In the genomic region with DNA sequence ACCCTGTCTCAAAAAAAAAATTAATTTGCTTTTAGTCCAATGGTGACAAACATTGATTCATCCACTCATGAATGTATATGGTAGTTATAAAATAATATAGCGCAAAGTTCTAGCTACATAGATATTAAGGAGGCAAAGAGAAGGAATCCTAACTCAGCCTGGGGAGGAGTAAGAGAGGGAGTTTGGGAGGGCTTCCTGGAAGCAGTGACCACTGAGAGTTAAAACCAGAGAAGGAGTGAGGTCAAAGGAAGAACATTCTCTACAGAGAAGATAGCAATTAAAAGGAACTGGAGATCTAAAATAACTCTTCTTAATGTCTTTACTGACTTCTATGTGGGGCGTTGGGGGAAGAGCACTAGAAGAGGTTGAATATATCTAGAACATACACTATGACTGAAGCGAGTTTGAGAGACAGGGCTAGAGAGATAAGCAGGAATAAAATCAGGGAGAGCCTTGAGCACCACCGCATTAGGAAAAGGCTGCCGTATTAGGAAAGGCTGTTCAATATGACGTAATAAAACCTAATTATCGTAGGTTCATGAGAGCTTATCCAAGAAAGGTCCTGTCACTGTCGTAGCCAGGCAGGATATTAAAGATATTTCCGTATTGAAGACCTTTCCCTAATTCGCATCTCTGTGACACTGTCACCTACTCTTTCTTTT, we compare ENCODE assay signal across 28 cellular contexts.
A peak's percentile ranks its signal among the peaks of the same experiment; 100 is the strongest.
DNase-seq lines count a peak whose midpoint lies in the region; ATAC-seq, FAIRE-seq and TF ChIP-seq lines count a peak whose summit lies in the region.
"Had no signal": no experiment of that assay in that cellular context is flagged by ENCODE, and none has a peak within 500 bp of the region (broad histone marks: within the 10 kb centered on the region; RNA-seq: fewer than 3 reads in every experiment).

No MANE protein-coding gene starts in this region.

- H3K27me3 ChIP-seq in K562 (ENCODE audit: control insufficient read depth in 2 of 2, insufficient read depth in 2 of 2, low read length in 2 of 2), result no peaks in the 10 kb centered on the region
- H3K27me3 ChIP-seq in trophoblast cell (ENCODE audit: insufficient read depth, low read length), result no peaks in the 10 kb centered on the region
- H3K27me3 ChIP-seq: Peyer's patch had no signal

- H3K23ac ChIP-seq in trophoblast cell (ENCODE audit: low read length), result no peak overlapping the region

- H3K4me1 ChIP-seq in K562 (replicated peaks in 1 of 2; ENCODE audit: control insufficient read depth in 2 of 2, insufficient read depth in 2 of 2, low read length in 2 of 2) (peaks cover 8 to 18% of the 10 kb centered on the region in 2 experiments; a peak in 3 of 5 replicates), trophoblast cell (ENCODE audit: control insufficient read depth in 1 of 2, insufficient read depth in 2 of 2, low read length in 2 of 2) (peaks cover 0 to 5% of the 10 kb centered on the region in 2 experiments)

- no peak overlapping the region for H4K91ac ChIP-seq in trophoblast cell (ENCODE audit: low read depth, low read length)

- no peak overlapping the region for H3K18ac ChIP-seq in trophoblast cell (ENCODE audit: low read length)

- CTCF ChIA-PET in K562 (lab: Yijun Ruan, JAX; ENCODE audit: low intra/inter-chr PET ratio), result no interaction called here

- H3K4me2 ChIP-seq in K562 (ENCODE audit: insufficient read depth, low read length) (peak overlapping the region; percentile 57), trophoblast cell (ENCODE audit: low read length) (no peak overlapping the region)

- no peaks in the 10 kb centered on the region for H3K36me3 Mint-ChIP-seq in nephron progenitor cell (ENCODE audit: low read depth)
- H3K36me3 Mint-ChIP-seq: brain; CD4-positive, alpha-beta memory T cell; naive thymus-derived CD4-positive, alpha-beta T cell had no signal

- intact Hi-C loops in Right ventricle myocardium superior (cut with DNase I) (no loop called here), cardiac septum (cut with DNase I) (loop anchor here (5.0 to 10.0 kb wide), 2 partner anchors 80 to 178 kb away; partner anchors contain the start of gene CNKSR3), K562 (cut with micrococcal nuclease) (loop anchor here (5.0 kb wide), 1 partner anchor 80 kb away; the partner anchor contains the start of gene CNKSR3)

- H3K9me1 ChIP-seq in K562 (ENCODE audit: control insufficient read depth, insufficient read depth, low read length), result no peaks in the 10 kb centered on the region

- no peak overlapping the region for H3K4ac ChIP-seq in trophoblast cell (ENCODE audit: low read depth, low read length)

- peak overlapping the region; percentile 93 for H2AFZ ChIP-seq in K562 (ENCODE audit: low read depth, low read length)
- no peak overlapping the region for H2AFZ ChIP-seq in trophoblast cell (ENCODE audit: insufficient read depth, low read length, poor library complexity)

- H3K9ac ChIP-seq in K562 (ENCODE audit: insufficient read depth in 1 of 2, low read depth in 2 of 2, low read length in 2 of 2), result peak overlapping the region in 1 of 2 experiments; percentile 16; a peak in 2 of 4 replicates
- no peak overlapping the region for H3K9ac ChIP-seq in trophoblast cell (ENCODE audit: low read length)

- H2AK5ac ChIP-seq in trophoblast cell (ENCODE audit: low read length), result no peak overlapping the region

- no peaks in the 10 kb centered on the region for H3K79me1 ChIP-seq in trophoblast cell (ENCODE audit: low read length)

- no peaks in the 10 kb centered on the region for H3K9me3 ChIP-seq in K562 (replicated peaks; ENCODE audit: control insufficient read depth, insufficient read depth, low read depth, low read length)
- no peaks in the 10 kb centered on the region for H3K9me3 ChIP-seq in trophoblast cell (ENCODE audit: insufficient read depth, low read depth, low read length)
- H3K9me3 ChIP-seq: Peyer's patch had no signal

- no peak for TF ChIP-seq RAD21 in K562 (CRISPR knock-in tag; conservative IDR thresholded peaks at IDR 0.05 in 1 of 2, IDR thresholded peaks at IDR 0.05 in 1 of 2)

- no peak overlapping the region for H2BK5ac ChIP-seq in trophoblast cell (ENCODE audit: low read depth, low read length, poor library complexity)

- in situ Hi-C loops in K562 (cut with MboI), result no loop called here

- H2BK120ac ChIP-seq in trophoblast cell (ENCODE audit: insufficient read depth, low read length, poor library complexity), result no peak overlapping the region

- TF ChIP-seq POLR2A in K562 (conservative IDR thresholded peaks at IDR 0.05), result no peak

- no peaks in the 10 kb centered on the region for H3K9me3 Mint-ChIP-seq in nephron progenitor cell
- H3K9me3 Mint-ChIP-seq: activated CD4-positive, alpha-beta T cell treated with anti-CD3 and anti-CD28 coated beads, Interleukin-2, amount 10 ng/mL, durations not matched to agents 7 days and 5 days; activated naive CD8-positive, alpha-beta T cell treated with anti-CD3 and anti-CD28 coated beads, Interleukin-2, amount 50 U/mL, for 24 hours; activated T-cell treated with anti-CD3 and anti-CD28 coated beads, Interleukin-2, amount 50 U/mL, for 4 hours; CD4-positive, alpha-beta memory T cell; naive thymus-derived CD4-positive, alpha-beta T cell had no signal

- H3K27me3 Mint-ChIP-seq in nephron progenitor cell (ENCODE audit: low read depth, poor library complexity), result no peaks in the 10 kb centered on the region
- H3K27me3 Mint-ChIP-seq: activated CD4-positive, alpha-beta T cell treated with anti-CD3 and anti-CD28 coated beads, Interleukin-2, amount 10 ng/mL, durations not matched to agents 7 days and 5 days; brain had no signal

- H4K20me1 ChIP-seq in K562 (replicated peaks; ENCODE audit: control insufficient read depth, insufficient read depth, low read length), result no peaks in the 10 kb centered on the region

- no peak overlapping the region for H4K8ac ChIP-seq in trophoblast cell (ENCODE audit: low read depth, low read length)

- H3K4me3 Mint-ChIP-seq in nephron progenitor cell, result peak overlapping the region; percentile 2
- H3K4me3 Mint-ChIP-seq: activated CD4-positive, alpha-beta T cell treated with anti-CD3 and anti-CD28 coated beads, Interleukin-2, amount 10 ng/mL, durations not matched to agents 7 days and 5 days; activated naive CD8-positive, alpha-beta T cell treated with anti-CD3 and anti-CD28 coated beads, Interleukin-2, amount 50 U/mL, for 24 hours; activated T-cell treated with anti-CD3 and anti-CD28 coated beads, Interleukin-2, amount 50 U/mL, for 4 hours; brain; CD4-positive, alpha-beta memory T cell; naive thymus-derived CD4-positive, alpha-beta T cell had no signal

- no peak overlapping the region for H4K12ac ChIP-seq in trophoblast cell (ENCODE audit: low read depth, low read length)

- WGBS in K562 (ENCODE audit: insufficient coverage, low coverage, missing lambda C conversion rate), result 20% methylated on average over 10 of the region's 10 CpGs
- WGBS in trophoblast cell (ENCODE audit: extremely low coverage, insufficient coverage, insufficient read length), result no CpG with 5 or more reads among the region's 10 CpGs

- H3K27ac Mint-ChIP-seq in nephron progenitor cell, result peak overlapping the region; percentile 95
- H3K27ac Mint-ChIP-seq: activated CD4-positive, alpha-beta T cell treated with anti-CD3 and anti-CD28 coated beads, Interleukin-2, amount 10 ng/mL, durations not matched to agents 7 days and 5 days; activated naive CD8-positive, alpha-beta T cell treated with anti-CD3 and anti-CD28 coated beads, Interleukin-2, amount 50 U/mL, for 24 hours; brain; naive thymus-derived CD4-positive, alpha-beta T cell had no signal

- H3K4me3 ChIP-seq in K562 (no peak overlapping the region), trophoblast cell (ENCODE audit: low read depth, low read length) (no peak overlapping the region)
- H3K4me3 ChIP-seq: Peyer's patch had no signal

- BruUV-seq in K562 (replicated peaks; lab: Mats Ljungman, UMichigan), result no TSS peak

- TF ChIP-seq CTCF in K562 (IDR thresholded peaks at IDR 0.05 in 2 of 3, conservative IDR thresholded peaks at IDR 0.05 in 1 of 3; ENCODE audit: insufficient read depth in 2 of 3, low read depth in 1 of 3, low read length in 3 of 3) (no peak), nephron progenitor cell (IDR thresholded peaks at IDR 0.05) (no peak)

- ATAC-seq in Right ventricle myocardium superior (ENCODE audit: poor library complexity) (peak; percentile 24), K562 (peak; percentile 66), HG03139 (IDR thresholded peaks at IDR 0.05; ENCODE audit: unreplicated experiment) (no peak), GM18873 (IDR thresholded peaks at IDR 0.05; ENCODE audit: low FRiP score, unreplicated experiment) (no peak)
- ATAC-seq: activated naive CD8-positive, alpha-beta T cell treated with anti-CD3 and anti-CD28 coated beads, Interleukin-2, amount 50 U/mL, for 24 hours; activated T-cell treated with anti-CD3 and anti-CD28 coated beads, Interleukin-2, amount 50 U/mL, for 4 hours; left lobe of liver; naive thymus-derived CD4-positive, alpha-beta T cell had no signal

- H3K4me1 Mint-ChIP-seq in nephron progenitor cell, result peaks cover 52% of the 10 kb centered on the region
- H3K4me1 Mint-ChIP-seq: activated CD4-positive, alpha-beta T cell treated with anti-CD3 and anti-CD28 coated beads, Interleukin-2, amount 10 ng/mL, durations not matched to agents 7 days and 5 days; activated naive CD8-positive, alpha-beta T cell treated with anti-CD3 and anti-CD28 coated beads, Interleukin-2, amount 50 U/mL, for 24 hours; CD4-positive, alpha-beta memory T cell; naive thymus-derived CD4-positive, alpha-beta T cell had no signal

- H3K27ac ChIP-seq in K562 (ENCODE audit: extremely low read depth, low read depth, low read length) (peak overlapping the region; percentile 58; the same call in 2 of the 3 replicates), trophoblast cell (ENCODE audit: low read depth, low read length) (no peak overlapping the region)

- DNase-seq in Right ventricle myocardium superior (no peak), cardiac septum (ENCODE audit: low spot score) (no peak), K562 (ENCODE audit: extremely low read depth in 1 of 4, low spot score in 3 of 4) (peak in 1 of 4 experiments; percentile 41), nephron progenitor cell (no peak), trophoblast cell (no peak), NCI-H748 (lab: John Stamatoyannopoulos, UW; ENCODE audit: unreplicated experiment) (no peak)
- DNase-seq: activated CD4-positive, alpha-beta T cell treated with anti-CD3 and anti-CD28 coated beads, Interleukin-2, amount 10 ng/mL, durations not matched to agents 7 days and 5 days; activated naive CD8-positive, alpha-beta T cell treated with anti-CD3 and anti-CD28 coated beads, Interleukin-2, amount 50 U/mL, for 24 hours; activated T-cell treated with anti-CD3 and anti-CD28 coated beads, Interleukin-2, amount 50 U/mL, for 4 hours; CD4-positive, alpha-beta memory T cell; GDM1; HCEC 1CT; KBM-7; MM.1S; naive thymus-derived CD4-positive, alpha-beta T cell; NCI-H1417 treated with DMSO at 0.1 percent for 48 hours; Peyer's patch; retina; stimulated activated CD4-positive, alpha-beta T cell treated with anti-CD3 and anti-CD28 coated beads, Interleukin-2, amount 100 ng/mL, for 48 hours; substantia nigra; SW 1271; T1000 had no signal

- no peak for TF ChIP-seq EP300 in K562 (IDR thresholded peaks at IDR 0.05; ENCODE audit: low read length)

- no peak overlapping the region for H3K14ac ChIP-seq in trophoblast cell (ENCODE audit: low read length)

- H3K79me2 ChIP-seq in K562 (ENCODE audit: control insufficient read depth, insufficient read depth, low read length), result no peaks in the 10 kb centered on the region
- H3K79me2 ChIP-seq in trophoblast cell (ENCODE audit: control insufficient read depth, insufficient read depth, low read length, poor library complexity), result no peaks in the 10 kb centered on the region

- POLR2A ChIA-PET in K562 (lab: Yijun Ruan, JAX), result interaction anchor here (0.7 to 0.9 kb wide), 2 partner anchors 18 to 561 kb away, joined by 3 read pairs; no protein-coding TSS in a partner anchor

- no peak overlapping the region for H2BK12ac ChIP-seq in trophoblast cell (ENCODE audit: low read length)

- FAIRE-seq in K562 (lab: Jason Lieb, UNC), result no peak
- FAIRE-seq: A204.1, endothelial cell of umbilical vein had no signal

- H3K36me3 ChIP-seq in K562 (ENCODE audit: control insufficient read depth, insufficient read depth, low read length) (no peaks in the 10 kb centered on the region), trophoblast cell (ENCODE audit: control insufficient read depth in 1 of 2, insufficient read depth in 2 of 2, low read length in 2 of 2) (no peaks in the 10 kb centered on the region)
- H3K36me3 ChIP-seq: Peyer's patch had no signal

Comparison
In these comparisons a context has a peak if more than half of its experiments do, and no peak if none do; other contexts are left out.
1. ATAC-seq: peak in Right ventricle myocardium superior (single experiment) and K562 (single experiment); none in HG03139 (single experiment) and GM18873 (single experiment).